In the genomic region with DNA sequence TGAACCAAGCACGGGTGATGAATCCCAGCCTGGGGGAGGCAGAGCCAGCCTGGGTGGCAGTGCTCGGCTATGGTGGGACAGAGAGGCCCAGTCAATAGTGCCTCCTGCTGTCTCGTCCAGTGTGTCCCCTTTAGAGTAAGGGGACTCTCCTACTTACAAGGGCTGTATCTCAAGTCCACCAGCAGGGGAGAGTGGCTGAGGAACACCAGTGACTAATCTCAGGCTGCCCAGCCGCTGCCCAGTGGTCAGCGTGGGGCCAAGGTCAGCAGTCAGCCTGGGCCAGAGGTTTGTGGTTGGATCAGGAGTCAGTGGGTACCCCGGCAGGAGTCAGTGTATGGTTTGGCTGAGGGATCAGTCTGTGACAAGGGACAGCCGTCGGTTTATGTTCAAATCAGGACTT, we compare ENCODE assay signal across 21 cellular contexts.
DNase-seq lines count a peak whose midpoint lies in the region; ATAC-seq and TF ChIP-seq lines count a peak whose summit lies in the region.
"Had no signal": no experiment of that assay in that cellular context is flagged by ENCODE, and none has a peak within 500 bp of the region (broad histone marks: within the 10 kb centered on the region; RNA-seq: fewer than 3 reads in every experiment).

No MANE protein-coding gene starts in this region.

- no peak overlapping the region for H3K4me3 Mint-ChIP-seq in osteocyte (ENCODE audit: unreplicated experiment)
- H3K4me3 Mint-ChIP-seq: mesothelial cell of epicardium had no signal

- no peaks in the 10 kb centered on the region for H3K36me3 Mint-ChIP-seq in osteocyte (ENCODE audit: unreplicated experiment)
- H3K36me3 Mint-ChIP-seq: mesothelial cell of epicardium had no signal

- no peak overlapping the region for H3K27ac ChIP-seq in brain microvascular endothelial cell
- H3K27ac ChIP-seq: heart left ventricle, thoracic aorta had no signal

- TF ChIP-seq CTCF in GM12875 (IDR thresholded peaks at IDR 0.05; ENCODE audit: borderline replicate concordance, insufficient read depth, low read depth, low read length) = 0 out of 2 replicates have a peak, but pooled peaks have one; percentile 8
- peak; percentile 6 for TF ChIP-seq CTCF in NB4 (IDR thresholded peaks at IDR 0.05; ENCODE audit: low read depth, low read length)
- peak; percentile 60 for TF ChIP-seq CTCF in brain microvascular endothelial cell (IDR thresholded peaks at IDR 0.05; ENCODE audit: low read depth, low read length, missing control alignments)
- TF ChIP-seq CTCF in osteocyte (IDR thresholded peaks at IDR 0.05) = peak; percentile 7

- H3K9me3 Mint-ChIP-seq in osteocyte (ENCODE audit: unreplicated experiment) = no peaks in the 10 kb centered on the region
- H3K9me3 Mint-ChIP-seq: mesothelial cell of epicardium had no signal

- peaks cover 40% of the 10 kb centered on the region for H3K27me3 Mint-ChIP-seq in osteocyte (ENCODE audit: unreplicated experiment)

- no peak overlapping the region for H3K27ac Mint-ChIP-seq in osteocyte (ENCODE audit: unreplicated experiment)
- H3K27ac Mint-ChIP-seq: mesothelial cell of epicardium had no signal

- no peak for TF ChIP-seq POLR2A in NB4 (IDR thresholded peaks at IDR 0.05; ENCODE audit: extremely low read depth, insufficient read length)

- DNase-seq in NB4 (ENCODE audit: low read depth) (peak; percentile 42), brain microvascular endothelial cell (no peak), osteocyte (ENCODE audit: extremely low spot score, unreplicated experiment) (no peak), pons (ENCODE audit: low spot score) (no peak)
- DNase-seq in activated CD4-positive, alpha-beta T cell treated with anti-CD3 and anti-CD28 coated beads for 4 hours = no peak
- DNase-seq: activated CD4-positive, alpha-beta T cell treated with anti-CD3 and anti-CD28 coated beads for 1 hour; activated effector memory CD4-positive, alpha-beta T cell treated with Interleukin-2 at 50 U/mL for 16 hours; amygdala; BE2C; cortex of kidney; Kasumi-1; NCI-H146; nucleus accumbens; SHP77 treated with DMSO at 0.1 percent for 48 hours; stimulated activated CD4-positive, alpha-beta T cell treated with anti-CD3 and anti-CD28 coated beads, Interleukin-4, amount 100 ng/mL, for 4 hours; T-helper 2 cell had no signal

- in situ Hi-C loops in brain microvascular endothelial cell (cut with HindIII; ENCODE audit: low pct_ligation_motif_present, low sequenced_read_pairs) = no loop called here

- no peaks in the 10 kb centered on the region for H3K27me3 ChIP-seq in brain microvascular endothelial cell (replicated peaks)
- H3K27me3 ChIP-seq: BE2C had no signal

- H3K4me3 ChIP-seq in GM12875 (ENCODE audit: low read depth, low read length) = no peak overlapping the region
- H3K4me3 ChIP-seq in NB4 (ENCODE audit: low read depth, low read length) = no peak overlapping the region
- H3K4me3 ChIP-seq in brain microvascular endothelial cell (ENCODE audit: low read depth, low read length) = no peak overlapping the region
- H3K4me3 ChIP-seq: heart left ventricle, thoracic aorta had no signal

- peaks cover 2% of the 10 kb centered on the region for H3K4me1 Mint-ChIP-seq in osteocyte (ENCODE audit: unreplicated experiment)
- H3K4me1 Mint-ChIP-seq: mesothelial cell of epicardium had no signal

- no peaks in the 10 kb centered on the region for H3K36me3 ChIP-seq in brain microvascular endothelial cell (replicated peaks)
- H3K36me3 ChIP-seq: BE2C, heart left ventricle, thoracic aorta had no signal

- ATAC-seq in GM21526 (IDR thresholded peaks at IDR 0.05; ENCODE audit: low FRiP score, unreplicated experiment) = no peak
- ATAC-seq: heart left ventricle had no signal

Comparison
In these comparisons a context has a peak if more than half of its experiments do, and no peak if none do; other contexts are left out.
1. CTCF ChIP-seq: peak in every context shown above with its lines; median percentile 60 in brain microvascular endothelial cell; 8 in GM12875; 7 in osteocyte; 6 in NB4.